In the genomic region with DNA sequence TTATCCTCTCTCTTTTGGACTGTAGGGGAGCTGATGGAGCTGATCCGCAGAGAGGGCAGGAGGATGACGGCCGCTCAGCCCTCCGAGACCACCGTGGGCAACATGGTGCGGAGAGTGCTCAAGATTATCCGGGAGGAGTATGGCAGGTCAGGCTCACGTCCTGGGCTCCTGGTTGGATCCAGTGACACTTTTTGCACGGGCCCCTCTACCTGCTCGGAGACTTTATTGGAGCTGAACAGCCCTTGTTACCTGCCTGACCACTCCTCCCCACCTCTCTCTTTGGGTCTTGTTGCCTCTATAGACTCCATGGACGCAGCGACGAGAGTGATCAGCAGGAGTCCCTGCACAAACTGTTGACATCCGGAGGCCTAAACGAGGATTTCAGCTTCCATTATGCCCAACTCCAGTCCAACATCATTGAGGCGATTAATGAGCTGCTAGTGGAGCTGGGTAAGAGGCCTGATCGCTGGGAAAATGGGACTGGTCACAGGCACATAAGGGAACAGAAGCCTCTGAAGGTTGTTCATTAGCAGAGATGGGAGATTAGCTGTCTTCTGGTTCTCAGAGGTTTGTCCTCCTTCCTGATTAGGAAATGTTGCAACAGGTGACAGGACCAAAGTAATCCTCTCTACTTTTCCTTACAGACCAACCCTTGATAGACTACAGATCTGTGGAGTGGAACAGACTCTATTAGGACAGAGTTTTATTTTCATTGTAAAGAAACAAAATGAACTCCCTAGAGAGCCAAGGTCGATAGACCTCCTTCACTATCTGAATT, we compare ENCODE assay signal across 8 cellular contexts. TPM values are rescaled to one million over a fixed set of nuclear protein-coding genes. Genes with fewer than 3 reads are reported as not detected.
A peak's percentile ranks its signal among the peaks of the same experiment; 100 is the strongest.
DNase-seq lines count a peak whose midpoint lies in the region; ATAC-seq lines count a peak whose summit lies in the region.

No MANE protein-coding gene starts in this region.

- no peak overlapping the region for H3K27ac ChIP-seq in iPS DF 6.9 (ENCODE audit: low read length)

- intact Hi-C loops in activated CD4-positive, alpha-beta T cell treated with anti-CD3 and anti-CD28 coated beads, Interleukin-2, amount 10 ng/mL, durations not matched to agents 24 days and 14 days (cut with micrococcal nuclease), result loop anchor here (2.0 to 5.0 kb wide), 3 partner anchors 61 to 173 kb away; a partner anchor contains a TSS

- CTCF ChIA-PET in activated CD4-positive, alpha-beta memory T cell treated with anti-CD3 and anti-CD28 coated beads, Interleukin-2, amount 10 ng/mL, durations not matched to agents 7 days and 5 days (lab: Charles Lee), result interaction anchor here (1.2 to 2.4 kb wide), 8 partner anchors 10 to 142 kb away, joined by 3 to 12 read pairs (median 5); a partner anchor contains a TSS

- H3K27ac Mint-ChIP-seq in activated CD4-positive, alpha-beta T cell treated with anti-CD3 and anti-CD28 coated beads, Interleukin-2, amount 10 ng/mL, durations not matched to agents 24 days and 14 days, result peak overlapping the region; percentile 94
- H3K27ac Mint-ChIP-seq in activated CD4-positive, alpha-beta memory T cell treated with anti-CD3 and anti-CD28 coated beads, Interleukin-2, amount 10 ng/mL, durations not matched to agents 7 days and 5 days, result peak overlapping the region; percentile 84
- H3K27ac Mint-ChIP-seq in stimulated activated memory B cell treated with anti-CD40 and anti-IgM and Interleukin-4, amounts not matched to agents 10 μg/mL and 1 μg/mL and 100 μg/mL, for 72 hours, result peak overlapping the region; percentile 90

- H3K36me3 ChIP-seq in iPS DF 6.9 (ENCODE audit: control insufficient read depth, insufficient read depth, low read length), result peaks cover 6% of the 10 kb centered on the region; the same call in 1 of the 2 replicates

- DNase-seq in activated CD4-positive, alpha-beta T cell treated with anti-CD3 and anti-CD28 coated beads, Interleukin-2, amount 10 ng/mL, durations not matched to agents 24 days and 14 days, result peak; percentile 72
- DNase-seq in activated CD4-positive, alpha-beta T cell treated with anti-CD3 and anti-CD28 coated beads, Interleukin-2, amount 50 U/mL, for 4 hours, result no peak
- peak; percentile 21 for DNase-seq in activated CD4-positive, alpha-beta memory T cell treated with anti-CD3 and anti-CD28 coated beads, Interleukin-2, amount 10 ng/mL, durations not matched to agents 7 days and 5 days
- DNase-seq in iPS DF 6.9 (ENCODE audit: low read depth, low spot score) (no peak), LoVo (ENCODE audit: low spot score) (no peak), NCI-H1092 treated with DMSO at 0.1 percent for 48 hours (lab: John Stamatoyannopoulos, UW) (no peak), NCI-H1105 treated with DMSO at 0.1 percent for 48 hours (lab: John Stamatoyannopoulos, UW) (no peak)

- H3K9me3 ChIP-seq in iPS DF 6.9 (ENCODE audit: control insufficient read depth, insufficient read depth, low read length), result no peaks in the 10 kb centered on the region

- peaks cover 3% of the 10 kb centered on the region for H3K9me3 Mint-ChIP-seq in activated CD4-positive, alpha-beta T cell treated with anti-CD3 and anti-CD28 coated beads, Interleukin-2, amount 10 ng/mL, durations not matched to agents 24 days and 14 days
- peaks cover 4% of the 10 kb centered on the region for H3K9me3 Mint-ChIP-seq in activated CD4-positive, alpha-beta memory T cell treated with anti-CD3 and anti-CD28 coated beads, Interleukin-2, amount 10 ng/mL, durations not matched to agents 7 days and 5 days
- no peaks in the 10 kb centered on the region for H3K9me3 Mint-ChIP-seq in stimulated activated memory B cell treated with anti-CD40 and anti-IgM and Interleukin-4, amounts not matched to agents 10 μg/mL and 1 μg/mL and 100 μg/mL, for 72 hours

- no CpG with 5 or more reads among the region's 18 CpGs for WGBS in iPS DF 6.9 (ENCODE audit: insufficient coverage, insufficient read length)

- no peak for ATAC-seq in stimulated activated memory B cell treated with anti-CD40 and anti-IgM and Interleukin-4, amounts not matched to agents 10 μg/mL and 1 μg/mL and 100 μg/mL, for 72 hours

- peaks cover 47% of the 10 kb centered on the region for H3K36me3 Mint-ChIP-seq in activated CD4-positive, alpha-beta T cell treated with anti-CD3 and anti-CD28 coated beads, Interleukin-2, amount 10 ng/mL, durations not matched to agents 24 days and 14 days (ENCODE audit: low read depth)
- H3K36me3 Mint-ChIP-seq in activated CD4-positive, alpha-beta memory T cell treated with anti-CD3 and anti-CD28 coated beads, Interleukin-2, amount 10 ng/mL, durations not matched to agents 7 days and 5 days (ENCODE audit: low read depth), result peaks cover 63% of the 10 kb centered on the region
- peaks cover 37% of the 10 kb centered on the region for H3K36me3 Mint-ChIP-seq in stimulated activated memory B cell treated with anti-CD40 and anti-IgM and Interleukin-4, amounts not matched to agents 10 μg/mL and 1 μg/mL and 100 μg/mL, for 72 hours

- H3K4me3 ChIP-seq in iPS DF 6.9 (ENCODE audit: low read length), result peak overlapping the region; percentile 80

- no peaks in the 10 kb centered on the region for H3K27me3 ChIP-seq in iPS DF 6.9 (ENCODE audit: control insufficient read depth, insufficient read depth, low read length)

- no peaks in the 10 kb centered on the region for H3K4me1 ChIP-seq in iPS DF 6.9 (ENCODE audit: control insufficient read depth, insufficient read depth, low read length)

- H3K4me1 Mint-ChIP-seq in activated CD4-positive, alpha-beta T cell treated with anti-CD3 and anti-CD28 coated beads, Interleukin-2, amount 10 ng/mL, durations not matched to agents 24 days and 14 days, result peaks cover 35% of the 10 kb centered on the region
- peaks cover 49% of the 10 kb centered on the region for H3K4me1 Mint-ChIP-seq in activated CD4-positive, alpha-beta memory T cell treated with anti-CD3 and anti-CD28 coated beads, Interleukin-2, amount 10 ng/mL, durations not matched to agents 7 days and 5 days
- peaks cover 36% of the 10 kb centered on the region for H3K4me1 Mint-ChIP-seq in stimulated activated memory B cell treated with anti-CD40 and anti-IgM and Interleukin-4, amounts not matched to agents 10 μg/mL and 1 μg/mL and 100 μg/mL, for 72 hours

- POLR2A ChIA-PET in activated CD4-positive, alpha-beta memory T cell treated with anti-CD3 and anti-CD28 coated beads, Interleukin-2, amount 10 ng/mL, durations not matched to agents 7 days and 5 days (lab: Charles Lee), result interaction anchor here (0.6 to 3.0 kb wide), 27 partner anchors 8 to 540 kb away, joined by 3 to 22 read pairs (median 4); a partner anchor contains a TSS

- H3K4me3 Mint-ChIP-seq in activated CD4-positive, alpha-beta T cell treated with anti-CD3 and anti-CD28 coated beads, Interleukin-2, amount 10 ng/mL, durations not matched to agents 24 days and 14 days, result peak overlapping the region; percentile 99
- H3K4me3 Mint-ChIP-seq in activated CD4-positive, alpha-beta memory T cell treated with anti-CD3 and anti-CD28 coated beads, Interleukin-2, amount 10 ng/mL, durations not matched to agents 7 days and 5 days, result peak overlapping the region; percentile 92
- peak overlapping the region; percentile 95 for H3K4me3 Mint-ChIP-seq in stimulated activated memory B cell treated with anti-CD40 and anti-IgM and Interleukin-4, amounts not matched to agents 10 μg/mL and 1 μg/mL and 100 μg/mL, for 72 hours

- H3K27me3 Mint-ChIP-seq in activated CD4-positive, alpha-beta T cell treated with anti-CD3 and anti-CD28 coated beads, Interleukin-2, amount 10 ng/mL, durations not matched to agents 24 days and 14 days, result peaks cover 8% of the 10 kb centered on the region
- H3K27me3 Mint-ChIP-seq in activated CD4-positive, alpha-beta memory T cell treated with anti-CD3 and anti-CD28 coated beads, Interleukin-2, amount 10 ng/mL, durations not matched to agents 7 days and 5 days, result peaks cover 2% of the 10 kb centered on the region
- no peaks in the 10 kb centered on the region for H3K27me3 Mint-ChIP-seq in stimulated activated memory B cell treated with anti-CD40 and anti-IgM and Interleukin-4, amounts not matched to agents 10 μg/mL and 1 μg/mL and 100 μg/mL, for 72 hours

RNA-seq across cellular contexts. Expression of a gene that starts 0.7 kb away (rescaled TPM):
- 51.6 and 53.3 TPM in 2 replicates for total RNA-seq in activated CD4-positive, alpha-beta T cell treated with anti-CD3 and anti-CD28 coated beads, Interleukin-2, amount 10 ng/mL, durations not matched to agents 24 days and 14 days
- 10 to 100 TPM; 63.7 to 64.0 TPM for total RNA-seq in activated CD4-positive, alpha-beta memory T cell treated with anti-CD3 and anti-CD28 coated beads, Interleukin-2, amount 10 ng/mL, durations not matched to agents 7 days and 5 days

RNA-seq across cellular contexts. Expression of a gene that starts 47.8 kb away (rescaled TPM):
- 27.7 and 28.3 TPM in 2 replicates for total RNA-seq in activated CD4-positive, alpha-beta T cell treated with anti-CD3 and anti-CD28 coated beads, Interleukin-2, amount 10 ng/mL, durations not matched to agents 24 days and 14 days
- 10 to 100 TPM; 16.0 to 16.6 TPM for total RNA-seq in activated CD4-positive, alpha-beta memory T cell treated with anti-CD3 and anti-CD28 coated beads, Interleukin-2, amount 10 ng/mL, durations not matched to agents 7 days and 5 days

RNA-seq across cellular contexts. Expression of a gene that starts 48.0 kb away (rescaled TPM):
- total RNA-seq in activated CD4-positive, alpha-beta T cell treated with anti-CD3 and anti-CD28 coated beads, Interleukin-2, amount 10 ng/mL, durations not matched to agents 24 days and 14 days, result 0.23 and 0.24 TPM in 2 replicates
- total RNA-seq in activated CD4-positive, alpha-beta memory T cell treated with anti-CD3 and anti-CD28 coated beads, Interleukin-2, amount 10 ng/mL, durations not matched to agents 7 days and 5 days, result under 1 TPM; 0.23 to 0.38 TPM

Comparison
In these comparisons a context has a peak if more than half of its experiments do, and no peak if none do; other contexts are left out.
1. DNase-seq: peak in activated CD4-positive, alpha-beta T cell treated with anti-CD3 and anti-CD28 coated beads, Interleukin-2, amount 10 ng/mL, durations not matched to agents 24 days and 14 days (single experiment) and activated CD4-positive, alpha-beta memory T cell treated with anti-CD3 and anti-CD28 coated beads, Interleukin-2, amount 10 ng/mL, durations not matched to agents 7 days and 5 days (single experiment); none in activated CD4-positive, alpha-beta T cell treated with anti-CD3 and anti-CD28 coated beads, Interleukin-2, amount 50 U/mL, for 4 hours (0 of 2), iPS DF 6.9 (single experiment), LoVo (single experiment), NCI-H1092 treated with DMSO at 0.1 percent for 48 hours (single experiment) and NCI-H1105 treated with DMSO at 0.1 percent for 48 hours (single experiment).
2. Peak in every context shown above with its lines, with median percentiles within 50 percentile points of each other: H3K27ac Mint-ChIP-seq and H3K4me3 Mint-ChIP-seq.